1 cellular context compared by ENCODE assay signal in genomic region chr16:75535211-75535843, GRCh38.
TF ChIP-seq lines count a peak whose summit lies in the region.

No MANE protein-coding gene starts in this region.

TF ChIP-seq in WTC11, 78 proteins besides CTCF, POLR2A, EP300 and RAD21 (continued from another document):
- TF ChIP-seq PRDM15 (CRISPR knock-in tag; IDR thresholded peaks at IDR 0.05) (no peak), E2F5 (CRISPR knock-in tag; IDR thresholded peaks at IDR 0.05) (no peak), TEAD1 (CRISPR knock-in tag; IDR thresholded peaks at IDR 0.05) (no peak), PRRX2 (CRISPR knock-in tag; IDR thresholded peaks at IDR 0.05) (no peak), FOXP4 (CRISPR knock-in tag; IDR thresholded peaks at IDR 0.05) (no peak), CDX4 (CRISPR knock-in tag; IDR thresholded peaks at IDR 0.05; ENCODE audit: borderline replicate concordance) (no peak), NFYB (CRISPR knock-in tag; conservative IDR thresholded peaks at IDR 0.05; ENCODE audit: low read depth) (no peak), ATF6 (CRISPR knock-in tag; IDR thresholded peaks at IDR 0.05) (no peak), FOXJ3 (CRISPR knock-in tag; IDR thresholded peaks at IDR 0.05; ENCODE audit: borderline replicate concordance) (no peak)
TF ChIP-seq in WTC11: peak in this region for 0.
